15 cellular contexts compared by ENCODE assay signal in genomic region chr5:154402611-154403010, GRCh38. TPM values are rescaled to one million over a fixed set of nuclear protein-coding genes. Genes with fewer than 3 reads are reported as not detected.
A peak's percentile ranks its signal among the peaks of the same experiment; 100 is the strongest.
DNase-seq lines count a peak whose midpoint lies in the region; ATAC-seq and TF ChIP-seq lines count a peak whose summit lies in the region.
"Had no signal": no experiment of that assay in that cellular context is flagged by ENCODE, and none has a peak within 500 bp of the region (broad histone marks: within the 10 kb centered on the region; RNA-seq: fewer than 3 reads in every experiment).

No MANE protein-coding gene starts in this region.

- H3K4me3 Mint-ChIP-seq in Caco-2 (ENCODE audit: unreplicated experiment) (no peak overlapping the region), naive B cell (peak overlapping the region in 1 of 8 donors; percentile 59)
- H3K4me3 Mint-ChIP-seq in central memory CD8-positive, alpha-beta T cell: no peak overlapping the region
- H3K4me3 Mint-ChIP-seq: CD4-positive, alpha-beta T cell; GM23338 had no signal

- intact Hi-C loops in Caco-2 (cut with micrococcal nuclease; ENCODE audit: unreplicated experiment): no loop called here

- H3K4me3 ChIP-seq in Caco-2 (ENCODE audit: low read depth, low read length): no peak overlapping the region
- H3K4me3 ChIP-seq: GM23338 had no signal

- H3K27ac ChIP-seq in RWPE1 (peak overlapping the region; percentile 21), foreskin keratinocyte (no peak overlapping the region)

- CTCF ChIA-PET in Caco-2 (lab: Charles Lee) (no interaction called here), RWPE1 (lab: Yijun Ruan, JAX) (no interaction called here)

- POLR2A ChIA-PET in Caco-2 (lab: Charles Lee) (no interaction called here), RWPE1 (lab: Yijun Ruan, JAX; ENCODE audit: low non-redundant PET) (no interaction called here)

- DNase-seq in Caco-2: no peak
- no peak for DNase-seq in RWPE1 (ENCODE audit: low spot score)
- no peak for DNase-seq in central memory CD8-positive, alpha-beta T cell (ENCODE audit: low spot score in 2 of 2)
- no peak for DNase-seq in naive B cell
- no peak for DNase-seq in left lobe of liver (ENCODE audit: low spot score)
- DNase-seq in NK-92 treated with Interleukin-12 subunit alpha and Interleukin-12 subunit beta, amount 100 ng/mL, for 24 hours (lab: John Stamatoyannopoulos, UW): no peak
- DNase-seq in foreskin keratinocyte: no peak
- no peak for DNase-seq in occipital lobe (lab: John Stamatoyannopoulos, UW)
- DNase-seq: ACHN; C1 segment of cervical spinal cord; CD4-positive, alpha-beta T cell; DMS79; H7 had no signal

- H3K27me3 ChIP-seq in Caco-2 (replicated peaks; ENCODE audit: control insufficient read depth, insufficient read depth, low read length) (no peaks in the 10 kb centered on the region), foreskin keratinocyte (no peaks in the 10 kb centered on the region)

- H3K27me3 Mint-ChIP-seq in Caco-2 (ENCODE audit: insufficient read depth, unreplicated experiment) (no peaks in the 10 kb centered on the region), naive B cell (no peaks in the 10 kb centered on the region)
- no peaks in the 10 kb centered on the region for H3K27me3 Mint-ChIP-seq in central memory CD8-positive, alpha-beta T cell
- H3K27me3 Mint-ChIP-seq: CD4-positive, alpha-beta T cell had no signal

- H3K9me3 Mint-ChIP-seq in Caco-2 (ENCODE audit: unreplicated experiment): no peaks in the 10 kb centered on the region
- H3K9me3 Mint-ChIP-seq in central memory CD8-positive, alpha-beta T cell: no peaks in the 10 kb centered on the region
- no peaks in the 10 kb centered on the region for H3K9me3 Mint-ChIP-seq in naive B cell
- H3K9me3 Mint-ChIP-seq: CD4-positive, alpha-beta T cell; GM23338 had no signal

- H3K4me1 ChIP-seq in Caco-2: peaks cover 5% of the 10 kb centered on the region; the same call in 1 of the 2 replicates
- no peaks in the 10 kb centered on the region for H3K4me1 ChIP-seq in foreskin keratinocyte

- peak overlapping the region; percentile 53 for H3K27ac Mint-ChIP-seq in Caco-2 (ENCODE audit: unreplicated experiment)
- H3K27ac Mint-ChIP-seq in central memory CD8-positive, alpha-beta T cell (ENCODE audit: low read depth): peak overlapping the region; percentile 5
- H3K27ac Mint-ChIP-seq in naive B cell: peak overlapping the region in 5 of 6 donors; percentile 19 to 79 (median 55)
- H3K27ac Mint-ChIP-seq: CD4-positive, alpha-beta T cell; GM23338 had no signal

- peaks cover 6% of the 10 kb centered on the region for H3K36me3 Mint-ChIP-seq in Caco-2 (ENCODE audit: insufficient read depth, unreplicated experiment)
- H3K36me3 Mint-ChIP-seq in central memory CD8-positive, alpha-beta T cell (ENCODE audit: insufficient read depth): peaks cover 6% of the 10 kb centered on the region
- H3K36me3 Mint-ChIP-seq in naive B cell: peaks cover 0 to 6% of the 10 kb centered on the region in 2 donors

- no peak for TF ChIP-seq CTCF in Caco-2 (IDR thresholded peaks at IDR 0.05; ENCODE audit: insufficient read depth in 1 of 2, low read depth in 1 of 2, low read length in 1 of 2, severe bottlenecking in 1 of 2, unreplicated experiment in 1 of 2)
- TF ChIP-seq CTCF in RWPE1 (conservative IDR thresholded peaks at IDR 0.05; ENCODE audit: low read depth): no peak
- no peak for TF ChIP-seq CTCF in foreskin keratinocyte (conservative IDR thresholded peaks at IDR 0.05)

- no peaks in the 10 kb centered on the region for H3K36me3 ChIP-seq in Caco-2 (ENCODE audit: control insufficient read depth, insufficient read depth, low read length)

- no peak for ATAC-seq in central memory CD8-positive, alpha-beta T cell (replicated peaks; ENCODE audit: extremely low read depth, poor library complexity, severe bottlenecking)
- ATAC-seq in naive B cell (ENCODE audit: low read depth in 2 of 2) (no peak), left lobe of liver (no peak), foreskin keratinocyte (no peak)
- ATAC-seq: GM23338, HepG2 had no signal

- no peaks in the 10 kb centered on the region for H3K9me3 ChIP-seq in Caco-2

- no TSS peak for BruUV-seq in Caco-2 (replicated peaks; lab: Mats Ljungman, UMichigan)

- H3K4me1 Mint-ChIP-seq in Caco-2 (ENCODE audit: low read depth, unreplicated experiment) (no peaks in the 10 kb centered on the region), naive B cell (peaks cover 10 to 16% (median 16%) of the 10 kb centered on the region in 3 donors)
- peaks cover 13% of the 10 kb centered on the region for H3K4me1 Mint-ChIP-seq in central memory CD8-positive, alpha-beta T cell

RNA-seq across cellular contexts. Expression of gene SAP30L, which starts 43.2 kb away (rescaled TPM):
- 30.5 and 32.5 TPM in 2 replicates for total RNA-seq in Caco-2 (2022)
- 10 to 100 TPM; 16.0 to 57.8 (median 32.1) TPM for polyA plus RNA-seq in naive B cell (ENCODE audit: low read depth in 6 of 6)
- 16.6 TPM for total RNA-seq in left lobe of liver
- 32.4 and 37.7 TPM in 2 replicates for total RNA-seq in foreskin keratinocyte
- 35.7 and 37.1 TPM in 2 replicates for polyA plus RNA-seq in foreskin keratinocyte
- total RNA-seq in occipital lobe: 25.4 TPM

Comparison
In these comparisons a context has a peak if more than half of its experiments do, and no peak if none do; other contexts are left out.
1. H3K27ac Mint-ChIP-seq: peak in every context shown above with its lines; median percentile 55 in naive B cell; 53 in Caco-2; 5 in central memory CD8-positive, alpha-beta T cell.